ENCODE assay signal across 8 cellular contexts in the genomic region with DNA sequence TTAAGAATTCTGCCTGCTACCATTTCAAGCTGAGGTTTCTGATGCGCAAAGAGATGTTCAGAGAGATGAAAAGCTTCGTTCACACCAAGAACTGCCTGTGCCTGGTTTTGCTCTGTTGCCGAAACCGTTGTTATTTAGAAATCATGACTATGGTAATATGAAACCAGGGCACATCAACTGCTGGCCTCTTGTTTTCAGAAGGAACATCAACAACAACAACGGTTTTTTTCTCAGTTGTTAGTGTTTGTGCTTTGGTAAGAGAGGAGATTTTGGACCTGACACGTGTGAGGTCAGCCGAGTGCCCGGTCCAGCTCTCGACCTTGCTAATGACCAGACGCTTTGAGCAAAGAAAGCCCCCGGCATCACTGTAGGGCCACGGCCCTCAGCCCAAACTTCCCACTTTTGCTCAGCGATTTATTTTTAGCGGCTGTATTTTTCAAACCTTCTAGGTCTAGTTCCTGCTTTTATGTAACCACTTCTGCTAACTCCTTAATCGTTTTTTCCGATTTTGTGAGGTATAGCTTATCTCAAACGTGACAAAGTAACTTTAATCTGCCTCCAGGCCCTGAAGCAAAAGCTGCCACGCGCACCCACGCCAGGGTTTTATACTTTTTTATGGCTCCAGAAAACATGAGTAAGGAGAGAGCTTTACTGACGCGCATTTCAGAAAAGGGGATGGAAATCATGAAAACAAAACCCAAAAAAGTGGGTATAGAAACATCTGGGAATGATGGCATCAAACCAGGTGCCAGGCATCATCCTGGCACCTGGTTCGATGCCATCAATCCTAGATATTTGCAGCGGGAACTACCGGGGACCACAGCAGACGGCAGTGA. TPM values are rescaled to one million over a fixed set of nuclear protein-coding genes. Genes with fewer than 3 reads are reported as not detected.
DNase-seq lines count a peak whose midpoint lies in the region; FAIRE-seq and TF ChIP-seq lines count a peak whose summit lies in the region.

No MANE protein-coding gene starts in this region.

- peak overlapping the region; percentile 64 for H3K4me3 Mint-ChIP-seq in activated T-helper 2 cell treated with anti-CD3 and anti-CD28 coated beads, Interferon-gamma antibody, Interleukin-2, Interleukin-4, amounts not matched to agents 10 μg/mL and 5 μg/mL and 100 μg/mL, durations not matched to agents 14 hours and 24 hours and 36 hours (ENCODE audit: low read depth)
- H3K4me3 Mint-ChIP-seq in progenitor cell of endocrine pancreas (ENCODE audit: low read depth) (no peak overlapping the region), Calu3 (ENCODE audit: low read depth, unreplicated experiment) (no peak overlapping the region)

- H3K27me3 Mint-ChIP-seq in activated T-helper 2 cell treated with anti-CD3 and anti-CD28 coated beads, Interferon-gamma antibody, Interleukin-2, Interleukin-4, amounts not matched to agents 10 μg/mL and 5 μg/mL and 100 μg/mL, durations not matched to agents 14 hours and 24 hours and 36 hours (ENCODE audit: low read depth): peaks cover 6% of the 10 kb centered on the region
- H3K27me3 Mint-ChIP-seq in progenitor cell of endocrine pancreas (no peaks in the 10 kb centered on the region), Calu3 (ENCODE audit: unreplicated experiment) (no peaks in the 10 kb centered on the region)

- H3K27ac Mint-ChIP-seq in activated T-helper 2 cell treated with anti-CD3 and anti-CD28 coated beads, Interferon-gamma antibody, Interleukin-2, Interleukin-4, amounts not matched to agents 10 μg/mL and 5 μg/mL and 100 μg/mL, durations not matched to agents 14 hours and 24 hours and 36 hours: peak overlapping the region; percentile 77
- H3K27ac Mint-ChIP-seq in progenitor cell of endocrine pancreas (peak overlapping the region; percentile 29), Calu3 (ENCODE audit: unreplicated experiment) (no peak overlapping the region)

- peak; percentile 52 for DNase-seq in NCI-H2107 treated with DMSO at 0.1 percent for 48 hours (lab: John Stamatoyannopoulos, UW; ENCODE audit: unreplicated experiment)
- no peak for DNase-seq in NCI-H2107 (lab: John Stamatoyannopoulos, UW)
- peak; percentile 34 for DNase-seq in KG1 (lab: John Stamatoyannopoulos, UW)
- DNase-seq in activated T-helper 2 cell treated with anti-CD3 and anti-CD28 coated beads, Interferon-gamma antibody, Interleukin-2, Interleukin-4, amounts not matched to agents 10 μg/mL and 5 μg/mL and 100 μg/mL, durations not matched to agents 14 hours and 24 hours and 36 hours (ENCODE audit: low spot score): peak; percentile 45
- DNase-seq in progenitor cell of endocrine pancreas (ENCODE audit: low spot score, unreplicated experiment): no peak
- DNase-seq in Calu3: no peak
- no peak for DNase-seq in frontal cortex (ENCODE audit: low spot score in 2 of 2)
- no peak for DNase-seq in H54 (ENCODE audit: insufficient read length, low spot score)

- no peak for TF ChIP-seq CTCF in progenitor cell of endocrine pancreas (IDR thresholded peaks at IDR 0.05; ENCODE audit: unreplicated experiment)
- TF ChIP-seq CTCF in Calu3 (IDR thresholded peaks at IDR 0.05; ENCODE audit: unreplicated experiment): no peak

- H3K9me3 Mint-ChIP-seq in activated T-helper 2 cell treated with anti-CD3 and anti-CD28 coated beads, Interferon-gamma antibody, Interleukin-2, Interleukin-4, amounts not matched to agents 10 μg/mL and 5 μg/mL and 100 μg/mL, durations not matched to agents 14 hours and 24 hours and 36 hours: no peaks in the 10 kb centered on the region
- H3K9me3 Mint-ChIP-seq in progenitor cell of endocrine pancreas (ENCODE audit: low read depth) (no peaks in the 10 kb centered on the region), Calu3 (ENCODE audit: low read depth, unreplicated experiment) (no peaks in the 10 kb centered on the region)

- CTCF ChIA-PET in Calu3 (lab: Charles Lee): no interaction called here

- intact Hi-C loops in activated T-helper 2 cell treated with anti-CD3 and anti-CD28 coated beads, Interferon-gamma antibody, Interleukin-2, Interleukin-4, amounts not matched to agents 10 μg/mL and 5 μg/mL and 100 μg/mL, durations not matched to agents 14 hours and 24 hours and 36 hours (cut with micrococcal nuclease): loop anchor here (1.0 to 2.0 kb wide), 2 partner anchors 24 to 36 kb away; no protein-coding TSS in a partner anchor
- intact Hi-C loops in Calu3 (cut with micrococcal nuclease; ENCODE audit: unreplicated experiment): no loop called here

- FAIRE-seq in frontal cortex (lab: Jason Lieb, UNC) (no peak), H54 (lab: Jason Lieb, UNC) (no peak)

- H3K36me3 Mint-ChIP-seq in activated T-helper 2 cell treated with anti-CD3 and anti-CD28 coated beads, Interferon-gamma antibody, Interleukin-2, Interleukin-4, amounts not matched to agents 10 μg/mL and 5 μg/mL and 100 μg/mL, durations not matched to agents 14 hours and 24 hours and 36 hours (ENCODE audit: low read depth): peaks cover 18% of the 10 kb centered on the region
- H3K36me3 Mint-ChIP-seq in progenitor cell of endocrine pancreas (ENCODE audit: insufficient read depth) (peaks cover 3% of the 10 kb centered on the region), Calu3 (ENCODE audit: insufficient read depth, unreplicated experiment) (peaks cover 11% of the 10 kb centered on the region)

- H3K4me1 Mint-ChIP-seq in activated T-helper 2 cell treated with anti-CD3 and anti-CD28 coated beads, Interferon-gamma antibody, Interleukin-2, Interleukin-4, amounts not matched to agents 10 μg/mL and 5 μg/mL and 100 μg/mL, durations not matched to agents 14 hours and 24 hours and 36 hours (ENCODE audit: low read depth): peaks cover 40% of the 10 kb centered on the region
- H3K4me1 Mint-ChIP-seq in progenitor cell of endocrine pancreas (ENCODE audit: low read depth): peaks cover 8% of the 10 kb centered on the region
- H3K4me1 Mint-ChIP-seq in Calu3 (ENCODE audit: low read depth, unreplicated experiment): peaks cover 20% of the 10 kb centered on the region

- no peak for TF ChIP-seq POLR2A in H54 (IDR thresholded peaks at IDR 0.05; ENCODE audit: low read depth, low read length)

- no TSS peak for BruUV-seq in Calu3 (replicated peaks; lab: Mats Ljungman, UMichigan)

RNA-seq across cellular contexts. Expression of a gene that starts 42.0 kb away (rescaled TPM):
- total RNA-seq in activated T-helper 2 cell treated with anti-CD3 and anti-CD28 coated beads, Interferon-gamma antibody, Interleukin-2, Interleukin-4, amounts not matched to agents 10 μg/mL and 5 μg/mL and 100 μg/mL, durations not matched to agents 14 hours and 24 hours and 36 hours: 2.4 and 2.7 TPM in 2 replicates
- total RNA-seq in progenitor cell of endocrine pancreas (2.7 TPM in 2 replicates), Calu3 (2022) (2.5 and 5.0 TPM in 2 replicates), frontal cortex (2.4 TPM)

Comparison
In these comparisons a context has a peak if more than half of its experiments do, and no peak if none do; other contexts are left out.
1. DNase-seq: peak in NCI-H2107 treated with DMSO at 0.1 percent for 48 hours (single experiment), KG1 (single experiment) and activated T-helper 2 cell treated with anti-CD3 and anti-CD28 coated beads, Interferon-gamma antibody, Interleukin-2, Interleukin-4, amounts not matched to agents 10 μg/mL and 5 μg/mL and 100 μg/mL, durations not matched to agents 14 hours and 24 hours and 36 hours (single experiment); none in NCI-H2107 (single experiment), progenitor cell of endocrine pancreas (single experiment), Calu3 (single experiment), frontal cortex (0 of 2) and H54 (single experiment).